In genomic region chr5:146025681-146026080, GRCh38 we compare ENCODE assay signal across 22 cellular contexts.
"Had no signal": no experiment of that assay in that cellular context is flagged by ENCODE, and none has a peak within 500 bp of the region (broad histone marks: within the 10 kb centered on the region; RNA-seq: fewer than 3 reads in every experiment).

No MANE protein-coding gene starts in this region.

- H3K27ac Mint-ChIP-seq: activated CD4-positive, alpha-beta T cell treated with anti-CD3 and anti-CD28 coated beads, Interleukin-2, amount 10 ng/mL, durations not matched to agents 7 days and 5 days; activated CD8-positive, alpha-beta memory T cell treated with anti-CD3 and anti-CD28 coated beads, Interleukin-2, amount 10 ng/mL, durations not matched to agents 7 days and 5 days; activated CD8-positive, alpha-beta T cell treated with anti-CD3 and anti-CD28 coated beads for 36 hours; activated naive CD4-positive, alpha-beta T cell treated with anti-CD3 and anti-CD28 coated beads, Interleukin-2, amount 50 U/mL, for 24 hours; activated T-helper 1 cell treated with anti-CD3 and anti-CD28 coated beads, Interleukin-12 subunit alpha, Interleukin-12 subunit beta, Interleukin-2, Interleukin-4 antibody, amounts not matched to agents 30 ng/mL and 10 ng/mL and 1 ng/mL, durations not matched to agents 14 hours and 24 hours and 36 hours had no signal

- H3K9me3 ChIP-seq: body of pancreas, left ventricle myocardium inferior, thoracic aorta, upper lobe of right lung had no signal

- H3K9me3 Mint-ChIP-seq: activated CD4-positive, alpha-beta T cell treated with anti-CD3 and anti-CD28 coated beads, Interleukin-2, amount 10 ng/mL, durations not matched to agents 7 days and 5 days; activated CD8-positive, alpha-beta T cell treated with anti-CD3 and anti-CD28 coated beads for 36 hours; activated naive CD4-positive, alpha-beta T cell treated with anti-CD3 and anti-CD28 coated beads, Interleukin-2, amount 50 U/mL, for 24 hours; activated T-helper 1 cell treated with anti-CD3 and anti-CD28 coated beads, Interleukin-12 subunit alpha, Interleukin-12 subunit beta, Interleukin-2, Interleukin-4 antibody, amounts not matched to agents 30 ng/mL and 10 ng/mL and 1 ng/mL, durations not matched to agents 14 hours and 24 hours and 36 hours had no signal

- H3K4me1 ChIP-seq: left ventricle myocardium inferior, upper lobe of right lung had no signal

- H3K27ac ChIP-seq: body of pancreas, cardiac muscle cell, foreskin keratinocyte, left ventricle myocardium inferior, thoracic aorta, upper lobe of right lung had no signal

- H3K27me3 ChIP-seq: body of pancreas, cardiac muscle cell, foreskin keratinocyte, upper lobe of right lung had no signal

- H3K36me3 Mint-ChIP-seq: activated CD8-positive, alpha-beta memory T cell treated with anti-CD3 and anti-CD28 coated beads, Interleukin-2, amount 10 ng/mL, durations not matched to agents 7 days and 5 days; activated naive CD4-positive, alpha-beta T cell treated with anti-CD3 and anti-CD28 coated beads, Interleukin-2, amount 50 U/mL, for 24 hours had no signal

- ATAC-seq: activated CD4-positive, CD25-positive, alpha-beta regulatory T cell treated with anti-CD3 and anti-CD28 coated beads, Interleukin-2, amount 50 U/mL, for 24 hours; activated CD8-positive, alpha-beta memory T cell treated with anti-CD3 and anti-CD28 coated beads, Interleukin-2, amount 10 ng/mL, durations not matched to agents 7 days and 5 days; activated CD8-positive, alpha-beta T cell treated with anti-CD3 and anti-CD28 coated beads for 36 hours; body of pancreas; foreskin keratinocyte; sciatic nerve; upper lobe of right lung had no signal

- H3K4me3 ChIP-seq: body of pancreas, cardiac muscle cell, left ventricle myocardium inferior, thoracic aorta, upper lobe of right lung had no signal

- FAIRE-seq: endometrium had no signal

- H3K4me1 Mint-ChIP-seq: activated CD4-positive, alpha-beta T cell treated with anti-CD3 and anti-CD28 coated beads, Interleukin-2, amount 10 ng/mL, durations not matched to agents 7 days and 5 days; activated CD8-positive, alpha-beta memory T cell treated with anti-CD3 and anti-CD28 coated beads, Interleukin-2, amount 10 ng/mL, durations not matched to agents 7 days and 5 days; activated naive CD4-positive, alpha-beta T cell treated with anti-CD3 and anti-CD28 coated beads, Interleukin-2, amount 50 U/mL, for 24 hours had no signal

- H3K4me3 Mint-ChIP-seq: activated CD4-positive, alpha-beta T cell treated with anti-CD3 and anti-CD28 coated beads, Interleukin-2, amount 10 ng/mL, durations not matched to agents 7 days and 5 days; activated CD8-positive, alpha-beta memory T cell treated with anti-CD3 and anti-CD28 coated beads, Interleukin-2, amount 10 ng/mL, durations not matched to agents 7 days and 5 days; activated CD8-positive, alpha-beta T cell treated with anti-CD3 and anti-CD28 coated beads for 36 hours; activated naive CD4-positive, alpha-beta T cell treated with anti-CD3 and anti-CD28 coated beads, Interleukin-2, amount 50 U/mL, for 24 hours; activated T-helper 1 cell treated with anti-CD3 and anti-CD28 coated beads, Interleukin-12 subunit alpha, Interleukin-12 subunit beta, Interleukin-2, Interleukin-4 antibody, amounts not matched to agents 30 ng/mL and 10 ng/mL and 1 ng/mL, durations not matched to agents 14 hours and 24 hours and 36 hours had no signal

- H3K36me3 ChIP-seq: cardiac muscle cell, left ventricle myocardium inferior, thoracic aorta, upper lobe of right lung had no signal

- DNase-seq: activated CD4-positive, alpha-beta T cell treated with anti-CD3 and anti-CD28 coated beads, Interleukin-2, amount 10 ng/mL, durations not matched to agents 7 days and 5 days; activated CD8-positive, alpha-beta memory T cell treated with anti-CD3 and anti-CD28 coated beads, Interleukin-2, amount 10 ng/mL, durations not matched to agents 7 days and 5 days; activated CD8-positive, alpha-beta T cell treated with anti-CD3 and anti-CD28 coated beads for 36 hours; activated gamma-delta T cell treated with Interleukin-2 at 50 U/mL for 16 hours; activated T-cell treated with anti-CD3 and anti-CD28 coated beads for 4 hours; anterior cingulate cortex; foreskin keratinocyte; midbrain; occipital lobe; stimulated activated CD4-positive, alpha-beta T cell treated with anti-CD3 and anti-CD28 coated beads, Interleukin-2, amount 100 ng/mL, for 48 hours; stimulated activated CD8-positive, alpha-beta memory T cell treated with anti-CD3 and anti-CD28 coated beads, Interleukin-4, amount 100 ng/mL, for 48 hours; stimulated activated naive CD4-positive, alpha-beta T cell; upper lobe of right lung had no signal
